In the genomic region with DNA sequence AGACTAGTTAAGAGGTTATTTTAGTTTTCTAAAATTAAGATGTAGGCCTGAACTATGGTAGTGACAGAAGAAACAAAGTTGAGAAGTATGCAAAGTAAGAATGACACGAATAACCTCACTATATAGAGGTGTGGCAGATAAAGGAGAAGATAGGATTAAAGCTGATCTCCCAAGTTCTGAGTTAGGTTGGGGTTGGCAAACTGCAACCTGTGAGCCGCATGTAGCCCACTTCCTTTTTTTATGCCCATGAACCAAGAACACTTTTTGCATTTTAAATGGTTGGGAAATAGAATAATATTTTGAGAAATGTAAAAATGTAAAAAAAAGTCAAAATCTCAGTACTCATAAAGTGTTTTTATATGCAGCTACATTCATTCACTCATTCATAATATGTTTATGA, we compare ENCODE assay signal across 23 cellular contexts.
"Had no signal": no experiment of that assay in that cellular context is flagged by ENCODE, and none has a peak within 500 bp of the region (broad histone marks: within the 10 kb centered on the region; RNA-seq: fewer than 3 reads in every experiment).

No MANE protein-coding gene starts in this region.

- H2AFZ ChIP-seq: neural progenitor cell, parathyroid adenoma had no signal

- ATAC-seq: heart right ventricle; mucosa of descending colon; naive thymus-derived CD8-positive, alpha-beta T cell; right lobe of liver; stimulated activated memory B cell treated with anti-CD40 and anti-IgM and Interleukin-4, amounts not matched to agents 10 μg/mL and 1 μg/mL and 100 μg/mL, for 72 hours had no signal

- H3K9ac ChIP-seq: neural progenitor cell, parathyroid adenoma had no signal

- DNase-seq: effector CD4-positive, alpha-beta T cell; foreskin melanocyte; heart right ventricle; hypothalamus; kidney glomerular epithelial cell; mucosa of descending colon; naive thymus-derived CD8-positive, alpha-beta T cell; nucleus accumbens; retina; right lobe of liver; spleen; stimulated activated CD4-positive, alpha-beta T cell treated with anti-CD3 and anti-CD28 coated beads, Interleukin-15, amount 100 ng/mL, for 24 hours; stimulated activated CD4-positive, alpha-beta T cell treated with anti-CD3 and anti-CD28 coated beads, Interleukin-1b, Interleukin-23, amount 100 ng/mL, for 48 hours; stimulated activated CD4-positive, alpha-beta T cell treated with anti-CD3 and anti-CD28 coated beads, Interleukin-4, amount 100 ng/mL, for 24 hours; tibial artery; upper lobe of left lung had no signal

- H3K27me3 ChIP-seq: heart right ventricle, neural progenitor cell, right lobe of liver, spleen, tibial artery, upper lobe of left lung, vagina had no signal

- H3K9me3 ChIP-seq: mucosa of descending colon, prostate gland, right lobe of liver, tibial artery, upper lobe of left lung, vagina had no signal

- H3K9me3 Mint-ChIP-seq: stimulated activated memory B cell treated with anti-CD40 and anti-IgM and Interleukin-4, amounts not matched to agents 10 μg/mL and 1 μg/mL and 100 μg/mL, for 72 hours had no signal

- H3K27ac ChIP-seq: coronary artery, heart right ventricle, neural progenitor cell, parathyroid adenoma, prostate gland, right lobe of liver, spleen, tibial artery, upper lobe of left lung, vagina had no signal

- H3K27ac Mint-ChIP-seq: naive thymus-derived CD8-positive, alpha-beta T cell; neural progenitor cell; stimulated activated memory B cell treated with anti-CD40 and anti-IgM and Interleukin-4, amounts not matched to agents 10 μg/mL and 1 μg/mL and 100 μg/mL, for 72 hours; stimulated activated naive CD8-positive, alpha-beta T cell treated with anti-CD3 and anti-CD28 coated beads, Interleukin-15, Interleukin-2, amounts not matched to agents 100 ng/mL and 50 ng/mL, for 24 hours had no signal

- H3K36me3 ChIP-seq: prostate gland had no signal

- H3K4me1 ChIP-seq: prostate gland had no signal

- H3K4me3 ChIP-seq: coronary artery, heart right ventricle, mucosa of descending colon, neural progenitor cell, prostate gland, right lobe of liver, spleen, tibial artery, upper lobe of left lung, vagina had no signal

- H3K27me3 Mint-ChIP-seq: naive thymus-derived CD8-positive, alpha-beta T cell; stimulated activated memory B cell treated with anti-CD40 and anti-IgM and Interleukin-4, amounts not matched to agents 10 μg/mL and 1 μg/mL and 100 μg/mL, for 72 hours; stimulated activated naive CD8-positive, alpha-beta T cell treated with anti-CD3 and anti-CD28 coated beads, Interleukin-15, Interleukin-2, amounts not matched to agents 100 ng/mL and 50 ng/mL, for 24 hours had no signal

- H3K4me3 Mint-ChIP-seq: naive thymus-derived CD8-positive, alpha-beta T cell; neural progenitor cell; stimulated activated memory B cell treated with anti-CD40 and anti-IgM and Interleukin-4, amounts not matched to agents 10 μg/mL and 1 μg/mL and 100 μg/mL, for 72 hours; stimulated activated naive CD8-positive, alpha-beta T cell treated with anti-CD3 and anti-CD28 coated beads, Interleukin-15, Interleukin-2, amounts not matched to agents 100 ng/mL and 50 ng/mL, for 24 hours had no signal

- H3K4me2 ChIP-seq: neural progenitor cell had no signal
